Comparison of ENCODE assay signal across 1 cellular context in the genomic region with DNA sequence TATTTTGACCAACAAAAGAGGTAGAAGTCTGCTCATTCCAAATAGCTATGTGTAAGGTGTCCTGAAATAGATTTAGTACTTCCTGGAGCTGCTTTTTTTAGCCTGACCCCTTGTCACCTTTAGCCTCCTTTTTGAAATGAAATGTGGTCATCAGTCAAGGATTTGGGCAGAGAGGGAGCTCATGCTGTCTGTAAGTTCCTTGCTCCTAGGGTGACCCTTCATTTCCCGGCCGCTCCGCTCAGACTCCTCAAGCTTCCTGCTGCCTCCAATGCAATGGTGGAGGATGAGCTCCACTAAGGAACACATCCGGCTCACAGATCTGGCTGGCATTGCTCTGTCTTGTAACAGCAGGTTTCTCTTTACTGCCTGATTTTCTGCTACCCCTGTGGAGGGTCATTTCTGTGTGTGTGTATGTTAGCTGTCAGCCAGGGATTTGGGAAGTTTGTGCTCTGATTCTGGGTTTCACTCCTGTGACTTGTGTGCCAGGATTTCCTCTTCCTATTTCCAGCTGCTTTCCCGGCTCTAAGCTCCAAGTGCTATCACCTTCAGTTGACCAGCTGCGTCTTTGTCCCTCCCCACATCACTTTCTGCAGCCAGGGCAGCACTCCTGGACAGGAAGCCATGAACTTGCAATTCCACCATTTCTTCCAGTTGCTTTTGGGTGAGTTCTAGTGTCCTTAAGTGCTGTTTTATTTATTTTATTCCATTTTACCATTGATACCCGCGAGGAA.
TF ChIP-seq lines count a peak whose summit lies in the region.

No MANE protein-coding gene starts in this region.

TF ChIP-seq in GM23338, 12 proteins besides CTCF, POLR2A, EP300 and RAD21 (continued from another document):
- TF ChIP-seq REST (IDR thresholded peaks at IDR 0.05; ENCODE audit: unreplicated experiment) (no peak), JUNB (IDR thresholded peaks at IDR 0.05; ENCODE audit: unreplicated experiment) (no peak), ZNF462 (CRISPR knock-in tag; IDR thresholded peaks at IDR 0.05) (no peak), EZH2phosphoT487 (IDR thresholded peaks at IDR 0.05; ENCODE audit: unreplicated experiment) (no peak), CREB1 (CRISPR knock-in tag; IDR thresholded peaks at IDR 0.05; ENCODE audit: low read depth) (no peak), NANOG (IDR thresholded peaks at IDR 0.05; ENCODE audit: borderline replicate concordance) (no peak)
